ENCODE assay signal across 9 cellular contexts in genomic region chr22:32202539-32203180, GRCh38. TPM values are rescaled to one million over a fixed set of nuclear protein-coding genes. Genes with fewer than 3 reads are reported as not detected.
DNase-seq lines count a peak whose midpoint lies in the region; ATAC-seq and TF ChIP-seq lines count a peak whose summit lies in the region.
"Had no signal": no experiment of that assay in that cellular context is flagged by ENCODE, and none has a peak within 500 bp of the region (broad histone marks: within the 10 kb centered on the region; RNA-seq: fewer than 3 reads in every experiment).

No MANE protein-coding gene starts in this region.

- peak; percentile 40 for DNase-seq in AG08395 (ENCODE audit: low spot score)
- no peak for DNase-seq in GM06990 (ENCODE audit: extremely low read depth, insufficient read length)
- DNase-seq in NCI-H2171 treated with DMSO at 0.1 percent for 48 hours (lab: John Stamatoyannopoulos, UW) = peak; percentile 49
- peak; percentile 65 for DNase-seq in activated CD4-positive, alpha-beta memory T cell treated with anti-CD3 and anti-CD28 coated beads, Interleukin-2, amount 10 ng/mL, durations not matched to agents 7 days and 5 days
- DNase-seq in fibroblast of villous mesenchyme (ENCODE audit: low read depth) = peak; percentile 15
- no peak for DNase-seq in osteocyte (ENCODE audit: extremely low spot score, unreplicated experiment)

- H3K36me3 Mint-ChIP-seq in activated CD4-positive, alpha-beta memory T cell treated with anti-CD3 and anti-CD28 coated beads, Interleukin-2, amount 10 ng/mL, durations not matched to agents 7 days and 5 days (ENCODE audit: low read depth) = no peaks in the 10 kb centered on the region
- H3K36me3 Mint-ChIP-seq in osteocyte (ENCODE audit: unreplicated experiment) = no peaks in the 10 kb centered on the region
- H3K36me3 Mint-ChIP-seq: memory B cell had no signal

- no peaks in the 10 kb centered on the region; the same call in 1 of the 2 replicates for H3K27me3 ChIP-seq in GM06990 (replicated peaks; ENCODE audit: control insufficient read depth, insufficient read depth, low read length)

- POLR2A ChIA-PET in activated CD4-positive, alpha-beta memory T cell treated with anti-CD3 and anti-CD28 coated beads, Interleukin-2, amount 10 ng/mL, durations not matched to agents 7 days and 5 days (lab: Charles Lee) = interaction anchor here (1.0 kb wide), 1 partner anchor 60 kb away, joined by 5 read pairs; no protein-coding TSS in a partner anchor

- CTCF ChIA-PET in activated CD4-positive, alpha-beta memory T cell treated with anti-CD3 and anti-CD28 coated beads, Interleukin-2, amount 10 ng/mL, durations not matched to agents 7 days and 5 days (lab: Charles Lee) = interaction anchor here (0.8 to 3.1 kb wide), 12 partner anchors 9 to 540 kb away, joined by 3 to 18 read pairs (median 4); partner anchors contain the start of genes FBXO7, PISD and RTCB

- H3K4me1 Mint-ChIP-seq in activated CD4-positive, alpha-beta memory T cell treated with anti-CD3 and anti-CD28 coated beads, Interleukin-2, amount 10 ng/mL, durations not matched to agents 7 days and 5 days = peaks cover 72% of the 10 kb centered on the region
- peaks cover 13% of the 10 kb centered on the region for H3K4me1 Mint-ChIP-seq in osteocyte (ENCODE audit: unreplicated experiment)

- peak overlapping the region; percentile 12 for H3K27ac Mint-ChIP-seq in activated CD4-positive, alpha-beta memory T cell treated with anti-CD3 and anti-CD28 coated beads, Interleukin-2, amount 10 ng/mL, durations not matched to agents 7 days and 5 days
- H3K27ac Mint-ChIP-seq in osteocyte (ENCODE audit: unreplicated experiment) = no peak overlapping the region
- H3K27ac Mint-ChIP-seq: memory B cell had no signal

- no peaks in the 10 kb centered on the region for H3K9me3 Mint-ChIP-seq in activated CD4-positive, alpha-beta memory T cell treated with anti-CD3 and anti-CD28 coated beads, Interleukin-2, amount 10 ng/mL, durations not matched to agents 7 days and 5 days
- no peaks in the 10 kb centered on the region for H3K9me3 Mint-ChIP-seq in osteocyte (ENCODE audit: unreplicated experiment)

- H3K4me3 Mint-ChIP-seq in activated CD4-positive, alpha-beta memory T cell treated with anti-CD3 and anti-CD28 coated beads, Interleukin-2, amount 10 ng/mL, durations not matched to agents 7 days and 5 days = peak overlapping the region; percentile 74
- H3K4me3 Mint-ChIP-seq in osteocyte (ENCODE audit: unreplicated experiment) = no peak overlapping the region
- H3K4me3 Mint-ChIP-seq: memory B cell had no signal

- TF ChIP-seq CTCF in GM06990 (IDR thresholded peaks at IDR 0.05; ENCODE audit: insufficient read depth, low read length, poor library complexity, severe bottlenecking) = peak; percentile 53
- peak; percentile 46 for TF ChIP-seq CTCF in fibroblast of villous mesenchyme (IDR thresholded peaks at IDR 0.05; ENCODE audit: insufficient read depth, low read depth, low read length)
- peak; percentile 53 for TF ChIP-seq CTCF in osteocyte (IDR thresholded peaks at IDR 0.05)

- peaks cover 17% of the 10 kb centered on the region for H3K27me3 Mint-ChIP-seq in activated CD4-positive, alpha-beta memory T cell treated with anti-CD3 and anti-CD28 coated beads, Interleukin-2, amount 10 ng/mL, durations not matched to agents 7 days and 5 days
- no peaks in the 10 kb centered on the region for H3K27me3 Mint-ChIP-seq in osteocyte (ENCODE audit: unreplicated experiment)

- no peaks in the 10 kb centered on the region for H3K36me3 ChIP-seq in GM06990 (ENCODE audit: control insufficient read depth, insufficient read depth, low read length)

- H3K4me3 ChIP-seq in GM06990 (replicated peaks; ENCODE audit: low read depth, low read length) = no peak overlapping the region
- no peak overlapping the region for H3K4me3 ChIP-seq in fibroblast of villous mesenchyme (ENCODE audit: low read depth, low read length)

- ATAC-seq in HG03196 (IDR thresholded peaks at IDR 0.05; ENCODE audit: unreplicated experiment) (no peak), HG02870 (IDR thresholded peaks at IDR 0.05; ENCODE audit: unreplicated experiment) (no peak)

RNA-seq across cellular contexts. Expression of gene RFPL2, which starts 2.2 kb away (rescaled TPM):
- 1 to 10 TPM; 2.0 to 2.8 TPM for total RNA-seq in activated CD4-positive, alpha-beta memory T cell treated with anti-CD3 and anti-CD28 coated beads, Interleukin-2, amount 10 ng/mL, durations not matched to agents 7 days and 5 days
- total RNA-seq in fibroblast of villous mesenchyme (not detected in 2 replicates), osteocyte (not detected in 2 replicates)

RNA-seq across cellular contexts. Expression of gene C22orf42, which starts 43.6 kb away (rescaled TPM):
- total RNA-seq in activated CD4-positive, alpha-beta memory T cell treated with anti-CD3 and anti-CD28 coated beads, Interleukin-2, amount 10 ng/mL, durations not matched to agents 7 days and 5 days = not detected
- total RNA-seq in fibroblast of villous mesenchyme (not detected in 2 replicates), osteocyte (not detected in 2 replicates)

RNA-seq across cellular contexts. Expression of gene SLC5A4, which starts 52.5 kb away (rescaled TPM):
- not detected for total RNA-seq in activated CD4-positive, alpha-beta memory T cell treated with anti-CD3 and anti-CD28 coated beads, Interleukin-2, amount 10 ng/mL, durations not matched to agents 7 days and 5 days
- total RNA-seq in fibroblast of villous mesenchyme (not detected in 2 replicates), osteocyte (not detected in 2 replicates)

Comparison
In these comparisons a context has a peak if more than half of its experiments do, and no peak if none do; other contexts are left out.
1. DNase-seq: peak in AG08395 (single experiment), NCI-H2171 treated with DMSO at 0.1 percent for 48 hours (single experiment), activated CD4-positive, alpha-beta memory T cell treated with anti-CD3 and anti-CD28 coated beads, Interleukin-2, amount 10 ng/mL, durations not matched to agents 7 days and 5 days (single experiment) and fibroblast of villous mesenchyme (single experiment); none in GM06990 (single experiment) and osteocyte (single experiment).
2. Peak in every context shown above with its lines, with median percentiles within 50 percentile points of each other: CTCF ChIP-seq.